9 cellular contexts compared by ENCODE assay signal in the genomic region with DNA sequence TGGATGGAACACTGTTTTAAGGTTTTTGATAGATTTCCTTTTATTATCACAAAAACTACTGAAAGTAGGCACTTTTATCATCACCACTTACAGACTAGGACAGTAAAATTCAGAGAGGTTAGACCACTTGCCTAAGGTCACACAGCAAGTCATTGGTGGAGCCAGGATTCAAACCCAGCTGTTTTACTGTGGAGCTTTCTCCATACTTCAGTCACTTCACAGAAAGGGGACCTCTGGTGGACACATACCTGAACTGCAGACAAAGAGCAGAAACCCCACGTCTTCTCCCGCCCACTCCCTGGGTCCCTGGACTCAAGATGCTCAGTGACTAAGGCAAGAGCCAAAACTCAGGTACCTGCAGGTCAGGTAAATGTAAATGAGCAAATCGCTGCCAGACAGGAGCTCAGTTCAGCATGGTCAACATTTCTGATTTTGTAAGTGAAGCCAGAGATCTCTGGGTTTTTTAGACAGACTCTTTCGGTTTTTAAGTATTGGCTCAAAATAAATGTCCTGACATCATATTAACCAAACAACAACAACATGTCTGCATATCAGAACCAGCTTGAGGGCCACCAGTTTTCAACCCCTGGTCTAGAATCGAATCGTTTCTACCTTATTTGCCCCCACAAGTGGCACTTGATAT.
DNase-seq lines count a peak whose midpoint lies in the region; FAIRE-seq and TF ChIP-seq lines count a peak whose summit lies in the region.
"Had no signal": no experiment of that assay in that cellular context is flagged by ENCODE, and none has a peak within 500 bp of the region (broad histone marks: within the 10 kb centered on the region; RNA-seq: fewer than 3 reads in every experiment).

No MANE protein-coding gene starts in this region.

- no peak overlapping the region for H3K4me3 ChIP-seq in esophagus squamous epithelium

- in situ Hi-C loops in ACHN (cut with HindIII; ENCODE audit: low pct_ligation_motif_present, low pct_unique_long_range_greater_than_20kb, low sequenced_read_pairs), result loop anchor here (10.0 to 25.0 kb wide), 2 partner anchors 180 to 653 kb away; no protein-coding TSS in a partner anchor

- H3K36me3 ChIP-seq in esophagus squamous epithelium, result no peaks in the 10 kb centered on the region

- no peaks in the 10 kb centered on the region for H3K9me3 ChIP-seq in esophagus squamous epithelium

- intact Hi-C loops in esophagus squamous epithelium (cut with DNase I), result no loop called here

- H3K27me3 Mint-ChIP-seq in progenitor cell of endocrine pancreas, result no peaks in the 10 kb centered on the region

- H3K27ac Mint-ChIP-seq in progenitor cell of endocrine pancreas, result no peak overlapping the region

- peak; percentile 43 for FAIRE-seq in GM12891 (lab: Jason Lieb, UNC)
- FAIRE-seq: islet of Langerhans had no signal

- WGBS in esophagus squamous epithelium, 2 donors, result 46 to 84% methylated on average over 3 to 6 of the region's 6 CpGs

- peaks cover 2% of the 10 kb centered on the region for H3K4me1 Mint-ChIP-seq in progenitor cell of endocrine pancreas (ENCODE audit: low read depth)

- TF ChIP-seq POLR2A in GM12891 (IDR thresholded peaks at IDR 0.05; ENCODE audit: low read depth, low read length), result no peak
- TF ChIP-seq POLR2A in esophagus squamous epithelium (IDR thresholded peaks at IDR 0.05), result no peak

- peaks cover 0 to 9% (median 0%) of the 10 kb centered on the region in 3 donors for H3K4me1 ChIP-seq in esophagus squamous epithelium

- H3K27ac ChIP-seq in esophagus squamous epithelium, result no peak overlapping the region

- no peaks in the 10 kb centered on the region for H3K36me3 Mint-ChIP-seq in progenitor cell of endocrine pancreas (ENCODE audit: insufficient read depth)

- peak in 5 of 6 experiments; percentile 34 to 63 (median 42) for TF ChIP-seq CTCF in esophagus squamous epithelium (IDR thresholded peaks at IDR 0.05)
- TF ChIP-seq CTCF in progenitor cell of endocrine pancreas (IDR thresholded peaks at IDR 0.05; ENCODE audit: unreplicated experiment), result peak; percentile 56

- H3K27me3 ChIP-seq in esophagus squamous epithelium, result peaks cover 0 to 17% (median 0%) of the 10 kb centered on the region in 4 donors

- H3K4me3 Mint-ChIP-seq in progenitor cell of endocrine pancreas (ENCODE audit: low read depth), result no peak overlapping the region

- no peaks in the 10 kb centered on the region for H3K9me3 Mint-ChIP-seq in progenitor cell of endocrine pancreas (ENCODE audit: low read depth)

- DNase-seq in ACHN (peak; percentile 76), GM12891 (ENCODE audit: insufficient read length, low spot score) (peak; percentile 56), NCI-H460 (ENCODE audit: extremely low read depth, low read depth) (peak; percentile 67), esophagus squamous epithelium (lab: John Stamatoyannopoulos, UW) (no peak), progenitor cell of endocrine pancreas (ENCODE audit: low spot score, unreplicated experiment) (peak; percentile 23), 8988T (no peak), amniotic stem cell (lab: John Stamatoyannopoulos, UW) (no peak)
- DNase-seq in activated CD8-positive, alpha-beta memory T cell treated with anti-CD3 and anti-CD28 coated beads for 24 hours, result peak; percentile 70

TF ChIP-seq in GM12891, 5 proteins besides CTCF, POLR2A, EP300 and RAD21:
- TF ChIP-seq POU2F2 (IDR thresholded peaks at IDR 0.05; ENCODE audit: low read depth, low read length) (no peak), PAX5 (IDR thresholded peaks at IDR 0.05; ENCODE audit: insufficient read depth, low read length, severe bottlenecking) (no peak), POLR2AphosphoS5 (IDR thresholded peaks at IDR 0.05; ENCODE audit: low read depth, low read length) (no peak), TAF1 (IDR thresholded peaks at IDR 0.05; ENCODE audit: low read depth, low read length) (no peak)

Comparison
In these comparisons a context has a peak if more than half of its experiments do, and no peak if none do; other contexts are left out.
1. DNase-seq: peak in ACHN (single experiment), GM12891 (single experiment), NCI-H460 (single experiment), activated CD8-positive, alpha-beta memory T cell treated with anti-CD3 and anti-CD28 coated beads for 24 hours (single experiment) and progenitor cell of endocrine pancreas (single experiment); none in esophagus squamous epithelium (single experiment), 8988T (single experiment) and amniotic stem cell (single experiment).